Comparison of ENCODE assay signal across 8 cellular contexts in genomic region chr15:72784233-72784876, GRCh38. TPM values are rescaled to one million over a fixed set of nuclear protein-coding genes. Genes with fewer than 3 reads are reported as not detected.
DNase-seq lines count a peak whose midpoint lies in the region; ATAC-seq, FAIRE-seq and TF ChIP-seq lines count a peak whose summit lies in the region.

No MANE protein-coding gene starts in this region.

- no peaks in the 10 kb centered on the region for H3K9me3 ChIP-seq in mucosa of descending colon

- FAIRE-seq in TTC549 (lab: Jason Lieb, UNC): peak; percentile 70

- no peaks in the 10 kb centered on the region for H3K36me3 ChIP-seq in mucosa of descending colon (ENCODE audit: low read depth)

- TF ChIP-seq CTCF in GM12873 (IDR thresholded peaks at IDR 0.05; ENCODE audit: insufficient read depth, low read depth, low read length, missing control alignments): peak; percentile 59
- peak; percentile 37 for TF ChIP-seq CTCF in mucosa of descending colon (IDR thresholded peaks at IDR 0.05)

- TF ChIP-seq POLR2A in erythroblast (IDR thresholded peaks at IDR 0.05; ENCODE audit: low read length): no peak

- ATAC-seq in HG03025 (IDR thresholded peaks at IDR 0.05; ENCODE audit: low FRiP score, unreplicated experiment): peak; percentile 7
- ATAC-seq in mucosa of descending colon: peak; percentile 68

- peak; percentile 67 for DNase-seq in AG08395 (ENCODE audit: low spot score)
- peak; percentile 28 for DNase-seq in NCI-H2107 (lab: John Stamatoyannopoulos, UW)
- peak; percentile 86 for DNase-seq in erythroblast (lab: John Stamatoyannopoulos, UW)
- peak in 1 of 3 donors; percentile 86 for DNase-seq in mucosa of descending colon
- DNase-seq in ureter (ENCODE audit: low spot score): peak; percentile 69

- peaks cover 11% of the 10 kb centered on the region for H3K4me1 ChIP-seq in mucosa of descending colon (ENCODE audit: low read depth)

- peak overlapping the region; percentile 96 for H3K4me3 ChIP-seq in mucosa of descending colon

- intact Hi-C loops in mucosa of descending colon (cut with DNase I, micrococcal nuclease): no loop called here

RNA-seq across cellular contexts. Expression of gene ADPGK, which starts 0.8 kb away (rescaled TPM):
- total RNA-seq in mucosa of descending colon (10 to 100 TPM; 34.9 to 36.4 (median 35.9) TPM), ureter (58.0 TPM)
